In genomic region chr10:70115948-70116682, GRCh38 we compare ENCODE assay signal across 8 cellular contexts. TPM values are rescaled to one million over a fixed set of nuclear protein-coding genes. Genes with fewer than 3 reads are reported as not detected.
DNase-seq lines count a peak whose midpoint lies in the region; ATAC-seq, FAIRE-seq and TF ChIP-seq lines count a peak whose summit lies in the region.

No MANE protein-coding gene starts in this region.

- ATAC-seq in naive thymus-derived CD4-positive, alpha-beta T cell: peak; percentile 82
- no peak for ATAC-seq in HG02852 (IDR thresholded peaks at IDR 0.05; ENCODE audit: unreplicated experiment)

- no peak overlapping the region for H3K4me3 ChIP-seq in H1 (ENCODE audit: extremely low read depth in 1 of 4, insufficient read depth in 2 of 4, low read depth in 3 of 4, low read length in 4 of 4)
- H3K4me3 ChIP-seq in naive thymus-derived CD4-positive, alpha-beta T cell (ENCODE audit: low read length): no peak overlapping the region
- no peak overlapping the region for H3K4me3 ChIP-seq in testis

- no peak overlapping the region for H3K4ac ChIP-seq in H1 (replicated peaks; ENCODE audit: insufficient read length, low read depth, low read length)

- H3K27me3 Mint-ChIP-seq in activated CD4-positive, alpha-beta memory T cell treated with anti-CD3 and anti-CD28 coated beads, Interleukin-2, amount 10 ng/mL, durations not matched to agents 7 days and 5 days: no peaks in the 10 kb centered on the region
- no peaks in the 10 kb centered on the region for H3K27me3 Mint-ChIP-seq in naive thymus-derived CD4-positive, alpha-beta T cell

- peaks cover 5% of the 10 kb centered on the region for H3K36me3 Mint-ChIP-seq in activated CD4-positive, alpha-beta memory T cell treated with anti-CD3 and anti-CD28 coated beads, Interleukin-2, amount 10 ng/mL, durations not matched to agents 7 days and 5 days (ENCODE audit: low read depth)
- H3K36me3 Mint-ChIP-seq in naive thymus-derived CD4-positive, alpha-beta T cell: peaks cover 0 to 37% (median 5%) of the 10 kb centered on the region in 5 donors

- CTCF ChIA-PET in activated CD4-positive, alpha-beta memory T cell treated with anti-CD3 and anti-CD28 coated beads, Interleukin-2, amount 10 ng/mL, durations not matched to agents 7 days and 5 days (lab: Charles Lee): interaction anchor here (0.7 to 7.3 kb wide), 29 partner anchors 9 to 316 kb away, joined by 3 to 85 read pairs (median 5); partner anchors contain the start of gene TYSND1
- CTCF ChIA-PET in H1 (lab: Charles Lee; ENCODE audit: partially characterized antibody): interaction anchor here (0.6 to 11.0 kb wide), 63 partner anchors 9 to 592 kb away, joined by 3 to 155 read pairs (median 5); partner anchors contain the start of genes AIFM2, MACROH2A2 and TYSND1
- CTCF ChIA-PET in naive thymus-derived CD4-positive, alpha-beta T cell (lab: Charles Lee): interaction anchor here (0.7 to 6.2 kb wide), 12 partner anchors 11 to 248 kb away, joined by 3 to 49 read pairs (median 6); partner anchors contain the start of genes PPA1 and TYSND1

- no peak overlapping the region for H3K56ac ChIP-seq in H1 (replicated peaks; ENCODE audit: insufficient read length, low read depth, low read length)

- no peak overlapping the region for H3K9ac ChIP-seq in H1 (replicated peaks in 1 of 4; ENCODE audit: extremely low read depth in 1 of 4, low read depth in 3 of 4, low read length in 3 of 4)

- H4K20me1 ChIP-seq in H1 (replicated peaks in 1 of 2; ENCODE audit: control insufficient read depth in 1 of 2, insufficient read depth in 2 of 2, low read length in 2 of 2): no peaks in the 10 kb centered on the region

- no peaks in the 10 kb centered on the region for H3K23me2 ChIP-seq in H1 (ENCODE audit: low read depth, low read length)

- no peaks in the 10 kb centered on the region; a peak in 1 of 8 replicates for H3K36me3 ChIP-seq in H1 (ENCODE audit: control insufficient read depth in 2 of 4, insufficient read depth in 4 of 4, low read length in 3 of 4)
- H3K36me3 ChIP-seq in naive thymus-derived CD4-positive, alpha-beta T cell (ENCODE audit: control insufficient read depth in 2 of 3, insufficient read depth in 3 of 3, low read length in 3 of 3): peaks cover 0 to 36% (median 4%) of the 10 kb centered on the region in 3 experiments
- H3K36me3 ChIP-seq in testis (ENCODE audit: low read depth, missing control alignments): no peaks in the 10 kb centered on the region

- no peak for TF ChIP-seq EP300 in H1 (IDR thresholded peaks at IDR 0.05; ENCODE audit: borderline replicate concordance in 1 of 2, low read depth in 2 of 2, low read length in 2 of 2)

- no peaks in the 10 kb centered on the region for H3K79me2 ChIP-seq in H1 (ENCODE audit: control insufficient read depth in 1 of 2, insufficient read depth in 2 of 2, low read length in 2 of 2)

- no peak overlapping the region for H3K23ac ChIP-seq in H1 (ENCODE audit: insufficient read length)

- no peak overlapping the region for H3K18ac ChIP-seq in H1 (ENCODE audit: extremely low read depth, low read length)

- POLR2A ChIA-PET in activated CD4-positive, alpha-beta memory T cell treated with anti-CD3 and anti-CD28 coated beads, Interleukin-2, amount 10 ng/mL, durations not matched to agents 7 days and 5 days (lab: Charles Lee): interaction anchor here (1.8 kb wide), 1 partner anchor 30 kb away, joined by 8 read pairs; the partner anchor contains the start of gene TYSND1
- POLR2A ChIA-PET in H1 (lab: Charles Lee; ENCODE audit: partially characterized antibody): interaction anchor here (0.6 to 3.6 kb wide), 6 partner anchors 9 to 181 kb away, joined by 3 to 15 read pairs (median 4); partner anchors contain the start of gene TYSND1
- POLR2A ChIA-PET in naive thymus-derived CD4-positive, alpha-beta T cell (lab: Charles Lee): interaction anchor here (0.9 to 3.0 kb wide), 5 partner anchors 18 to 54 kb away, joined by 3 to 18 read pairs (median 4); partner anchors contain the start of genes SAR1A and TYSND1

- H3K14ac ChIP-seq in H1 (ENCODE audit: insufficient read length): no peak overlapping the region

- intact Hi-C loops in naive thymus-derived CD4-positive, alpha-beta T cell (cut with micrococcal nuclease): loop anchor here (1.0 kb wide), 3 partner anchors 30 to 83 kb away; partner anchors contain the start of gene TYSND1 (in 2 of the 2)
- intact Hi-C loops in testis (cut with DNase I; ENCODE audit: low total_unique reads): no loop called here

- peak overlapping the region; percentile 4 for H4K5ac ChIP-seq in H1 (ENCODE audit: insufficient read length, low read depth, low read length)

- H3K27me3 ChIP-seq in H1 (replicated peaks in 1 of 4; ENCODE audit: control insufficient read depth in 3 of 4, extremely low read depth in 1 of 4, insufficient read depth in 3 of 4, low read length in 3 of 4): no peaks in the 10 kb centered on the region
- no peaks in the 10 kb centered on the region for H3K27me3 ChIP-seq in naive thymus-derived CD4-positive, alpha-beta T cell (ENCODE audit: control insufficient read depth in 2 of 2, insufficient read depth in 2 of 2, low read length in 2 of 2)
- no peaks in the 10 kb centered on the region for H3K27me3 ChIP-seq in testis

- H4K8ac ChIP-seq in H1 (ENCODE audit: extremely low read depth, insufficient read depth, low read length): no peak overlapping the region

- H4K91ac ChIP-seq in H1 (replicated peaks; ENCODE audit: insufficient read length, low read length): no peak overlapping the region

- peak overlapping the region; percentile 37; the same call in 1 of the 2 replicates for H2BK20ac ChIP-seq in H1 (ENCODE audit: low read length)

- no peaks in the 10 kb centered on the region for H3K79me1 ChIP-seq in H1 (ENCODE audit: low read depth, low read length)

- WGBS in H1 (ENCODE audit: extremely low coverage in 1 of 2, insufficient coverage in 1 of 2, insufficient read length in 1 of 2, insufficient replicate concordance in 2 of 2, low coverage in 1 of 2, low lambda C conversion rate in 2 of 2, missing lambda C conversion rate in 1 of 2), 2 experiments: 61% methylated on average over 12 of the region's 12 CpGs; no CpG with 5 or more reads in 1 of the 2 experiments
- 58 to 63% methylated on average over 9 to 12 of the region's 12 CpGs for WGBS in testis, 2 donors

- TF ChIP-seq CTCF in GM13977 (IDR thresholded peaks at IDR 0.05; ENCODE audit: extremely low read depth, insufficient read depth, missing control alignments): peak; percentile 87
- TF ChIP-seq CTCF in H1 (IDR thresholded peaks at IDR 0.05; ENCODE audit: control extremely low read depth in 1 of 3, insufficient read depth in 1 of 3, low read depth in 1 of 3, low read length in 3 of 3): peak; percentile 69 to 90 (median 88)
- peak; percentile 62 to 93 (median 72) for TF ChIP-seq CTCF in testis (IDR thresholded peaks at IDR 0.05)

- H3K9me3 Mint-ChIP-seq in activated CD4-positive, alpha-beta memory T cell treated with anti-CD3 and anti-CD28 coated beads, Interleukin-2, amount 10 ng/mL, durations not matched to agents 7 days and 5 days: no peaks in the 10 kb centered on the region
- H3K9me3 Mint-ChIP-seq in naive thymus-derived CD4-positive, alpha-beta T cell: no peaks in the 10 kb centered on the region

- no peak overlapping the region for H3K4me2 ChIP-seq in H1 (ENCODE audit: insufficient read depth in 1 of 2, low read depth in 2 of 2, low read length in 2 of 2)

- H2AK5ac ChIP-seq in H1 (ENCODE audit: low read depth, low read length): no peak overlapping the region

- peak; percentile 65 for DNase-seq in 8988T
- peak; percentile 79 for DNase-seq in GM13977 (ENCODE audit: low spot score)
- DNase-seq in NCI-H2029 treated with DMSO at 0.1 percent for 48 hours (lab: John Stamatoyannopoulos, UW): peak; percentile 9
- peak; percentile 56 for DNase-seq in activated CD4-positive, alpha-beta memory T cell treated with anti-CD3 and anti-CD28 coated beads, Interleukin-2, amount 10 ng/mL, durations not matched to agents 7 days and 5 days
- peak in 1 of 2 experiments; percentile 84 for DNase-seq in H1 (ENCODE audit: low read depth in 1 of 2, low spot score in 2 of 2)
- peak; percentile 23 to 66 (median 54) for DNase-seq in naive thymus-derived CD4-positive, alpha-beta T cell
- DNase-seq in testis: peak; percentile 75

- H3K4me1 ChIP-seq in H1 (replicated peaks in 1 of 4; ENCODE audit: control insufficient read depth in 3 of 4, insufficient read depth in 4 of 4, low read length in 3 of 4): no peaks in the 10 kb centered on the region; a peak in 1 of 7 replicates
- peaks cover 0 to 6% of the 10 kb centered on the region in 2 donors for H3K4me1 ChIP-seq in naive thymus-derived CD4-positive, alpha-beta T cell (ENCODE audit: control insufficient read depth in 2 of 2, insufficient read depth in 2 of 2, low read length in 2 of 2)
- H3K4me1 ChIP-seq in testis: no peaks in the 10 kb centered on the region

- H2AFZ ChIP-seq in H1 (ENCODE audit: low read length): peak overlapping the region; percentile 92

- peaks cover 3% of the 10 kb centered on the region for H3K4me1 Mint-ChIP-seq in activated CD4-positive, alpha-beta memory T cell treated with anti-CD3 and anti-CD28 coated beads, Interleukin-2, amount 10 ng/mL, durations not matched to agents 7 days and 5 days
- H3K4me1 Mint-ChIP-seq in naive thymus-derived CD4-positive, alpha-beta T cell: peaks cover 4 to 10% (median 5%) of the 10 kb centered on the region in 7 donors

- H2BK12ac ChIP-seq in H1 (ENCODE audit: low read depth, low read length): no peak overlapping the region

- 0 out of 2 replicates have a peak overlapping the region, but pooled peaks have one; percentile 4 for H2BK5ac ChIP-seq in H1 (ENCODE audit: low read depth, low read length)

- no peak overlapping the region for H3K27ac ChIP-seq in H1 (ENCODE audit: low read depth, low read length)
- no peak overlapping the region for H3K27ac ChIP-seq in naive thymus-derived CD4-positive, alpha-beta T cell (ENCODE audit: low read depth, low read length)
- H3K27ac ChIP-seq in testis: no peak overlapping the region

- no peak overlapping the region for H3K27ac Mint-ChIP-seq in activated CD4-positive, alpha-beta memory T cell treated with anti-CD3 and anti-CD28 coated beads, Interleukin-2, amount 10 ng/mL, durations not matched to agents 7 days and 5 days
- H3K27ac Mint-ChIP-seq in naive thymus-derived CD4-positive, alpha-beta T cell: no peak overlapping the region

- peak; percentile 89 for FAIRE-seq in H1 (lab: Jason Lieb, UNC)

- TF ChIP-seq POLR2A in H1 (IDR thresholded peaks at IDR 0.05; ENCODE audit: control extremely low read depth in 1 of 2, low read depth in 2 of 2, low read length in 2 of 2) (no peak), testis (IDR thresholded peaks at IDR 0.05) (no peak)

- in situ Hi-C loops in GM13977 (cut with MboI; ENCODE audit: low pct_unique_long_range_greater_than_20kb, low sequenced_read_pairs, unreplicated experiment): no loop called here

- no peak overlapping the region for H2BK120ac ChIP-seq in H1 (replicated peaks; ENCODE audit: low read depth, low read length)

- no peak overlapping the region; the same call in 1 of the 2 replicates for H2BK15ac ChIP-seq in H1 (ENCODE audit: low read length)

- TF ChIP-seq RAD21 in H1 (IDR thresholded peaks at IDR 0.05 in 1 of 2, conservative IDR thresholded peaks at IDR 0.05 in 1 of 2; ENCODE audit: low read depth in 2 of 2, low read length in 2 of 2): peak; percentile 50 to 64

- no peaks in the 10 kb centered on the region for H3K9me3 ChIP-seq in H1 (ENCODE audit: insufficient read depth in 2 of 2, low read depth in 1 of 2, low read length in 1 of 2)
- no peaks in the 10 kb centered on the region for H3K9me3 ChIP-seq in naive thymus-derived CD4-positive, alpha-beta T cell (ENCODE audit: control insufficient read depth in 2 of 3, low read length in 3 of 3)
- no peaks in the 10 kb centered on the region for H3K9me3 ChIP-seq in testis

- no peak overlapping the region for H3K4me3 Mint-ChIP-seq in activated CD4-positive, alpha-beta memory T cell treated with anti-CD3 and anti-CD28 coated beads, Interleukin-2, amount 10 ng/mL, durations not matched to agents 7 days and 5 days
- no peak overlapping the region for H3K4me3 Mint-ChIP-seq in naive thymus-derived CD4-positive, alpha-beta T cell

RNA-seq across cellular contexts. Expression of gene AIFM2, which starts 16.5 kb away (rescaled TPM):
- 1 to 10 TPM; 3.7 to 3.8 TPM for total RNA-seq in activated CD4-positive, alpha-beta memory T cell treated with anti-CD3 and anti-CD28 coated beads, Interleukin-2, amount 10 ng/mL, durations not matched to agents 7 days and 5 days
- 3.0 and 4.0 TPM in 2 replicates for total RNA-seq in H1 (2021; fragmentation: NEBNext Ultra II Directional; extraction: Animal tissue kit (Norgen Biotek cat#: 25700))
- polyA plus RNA-seq in H1 (2011; rRNA removed) (3.5 and 4.0 TPM in 2 replicates), testis (ENCODE audit: insufficient read depth, low read depth, low replicate concordance) (9.7 TPM)
- polyA plus RNA-seq in H1 (2011; cell fraction: cytosol; rRNA removed): 3.3 TPM
- 4.1 TPM for polyA plus RNA-seq in H1 (2011; cell fraction: nucleus; rRNA removed)
- polyA plus RNA-seq in H1 (2012, experiment 1 of 2): 2.5 to 5.1 TPM (median 4.2 TPM) in 4 replicates
- 2.3 TPM for polyA plus RNA-seq in H1 (2012, experiment 2 of 2)
- polyA plus RNA-seq in H1 (2013, experiment 1 of 2): 1.8 TPM
- polyA plus RNA-seq in H1 (2013, experiment 2 of 2): 1.6 TPM
- 2.2 and 2.3 TPM in 2 replicates for polyA minus RNA-seq in H1 (2011; rRNA and poly(A)+ RNA removed)
- polyA minus RNA-seq in H1 (2011; cell fraction: cytosol; rRNA and poly(A)+ RNA removed): 2.7 TPM
- 1.4 TPM for polyA minus RNA-seq in H1 (2011; cell fraction: nucleus; rRNA and poly(A)+ RNA removed)
- 1 to 10 TPM; 3.0 to 5.5 (median 3.2) TPM for total RNA-seq in naive thymus-derived CD4-positive, alpha-beta T cell
- 1 to 10 TPM in 1 of 2 donors, under 1 TPM in 1; 0.91 to 2.9 TPM for polyA plus RNA-seq in naive thymus-derived CD4-positive, alpha-beta T cell
- total RNA-seq in testis: 1 to 10 TPM; 7.1 TPM

RNA-seq across cellular contexts. Expression of gene TYSND1, which starts 30.4 kb away (rescaled TPM):
- 1 to 10 TPM; 9.3 to 9.8 TPM for total RNA-seq in activated CD4-positive, alpha-beta memory T cell treated with anti-CD3 and anti-CD28 coated beads, Interleukin-2, amount 10 ng/mL, durations not matched to agents 7 days and 5 days
- 14.1 and 15.0 TPM in 2 replicates for total RNA-seq in H1 (2021; fragmentation: NEBNext Ultra II Directional; extraction: Animal tissue kit (Norgen Biotek cat#: 25700))
- 11.9 and 15.9 TPM in 2 replicates for polyA plus RNA-seq in H1 (2011; rRNA removed)
- 13.0 TPM for polyA plus RNA-seq in H1 (2011; cell fraction: cytosol; rRNA removed)
- 39.9 TPM for polyA plus RNA-seq in H1 (2011; cell fraction: nucleus; rRNA removed)
- 10.9 to 15.9 TPM (median 14.0 TPM) in 4 replicates for polyA plus RNA-seq in H1 (2012, experiment 1 of 2)
- polyA plus RNA-seq in H1 (2012, experiment 2 of 2): 14.2 TPM
- 9.2 TPM for polyA plus RNA-seq in H1 (2013, experiment 1 of 2)
- polyA plus RNA-seq in H1 (2013, experiment 2 of 2): 9.0 TPM
- polyA minus RNA-seq in H1 (2011; rRNA and poly(A)+ RNA removed): 9.3 and 10.3 TPM in 2 replicates
- polyA minus RNA-seq in H1 (2011; cell fraction: cytosol; rRNA and poly(A)+ RNA removed): 6.7 TPM
- 14.4 TPM for polyA minus RNA-seq in H1 (2011; cell fraction: nucleus; rRNA and poly(A)+ RNA removed)
- 10 to 100 TPM; 13.8 to 35.9 (median 19.5) TPM for total RNA-seq in naive thymus-derived CD4-positive, alpha-beta T cell
- 10 to 100 TPM; 21.0 to 25.0 TPM for polyA plus RNA-seq in naive thymus-derived CD4-positive, alpha-beta T cell
- 10 to 100 TPM; 33.8 to 45.4 TPM for total RNA-seq in testis
- polyA plus RNA-seq in testis (ENCODE audit: insufficient read depth, low read depth, low replicate concordance): 66.8 TPM

RNA-seq across cellular contexts. Expression of gene SAR1A, which starts 54.2 kb away (rescaled TPM):
- 10 to 100 TPM; 81.4 to 85.6 TPM for total RNA-seq in activated CD4-positive, alpha-beta memory T cell treated with anti-CD3 and anti-CD28 coated beads, Interleukin-2, amount 10 ng/mL, durations not matched to agents 7 days and 5 days
- 128 and 136 TPM in 2 replicates for total RNA-seq in H1 (2021; fragmentation: NEBNext Ultra II Directional; extraction: Animal tissue kit (Norgen Biotek cat#: 25700))
- polyA plus RNA-seq in H1 (2011; rRNA removed): 14.4 and 23.7 TPM in 2 replicates
- 29.6 TPM for polyA plus RNA-seq in H1 (2011; cell fraction: cytosol; rRNA removed)
- 9.7 TPM for polyA plus RNA-seq in H1 (2011; cell fraction: nucleus; rRNA removed)
- polyA plus RNA-seq in H1 (2012, experiment 1 of 2): 44.0 to 72.4 TPM (median 56.9 TPM) in 4 replicates
- polyA plus RNA-seq in H1 (2012, experiment 2 of 2): 7.9 TPM
- polyA plus RNA-seq in H1 (2013, experiment 1 of 2): 52.2 TPM
- polyA plus RNA-seq in H1 (2013, experiment 2 of 2): 59.1 TPM
- 91.5 and 112 TPM in 2 replicates for polyA minus RNA-seq in H1 (2011; rRNA and poly(A)+ RNA removed)
- 39.3 TPM for polyA minus RNA-seq in H1 (2011; cell fraction: cytosol; rRNA and poly(A)+ RNA removed)
- polyA minus RNA-seq in H1 (2011; cell fraction: nucleus; rRNA and poly(A)+ RNA removed): 23.3 TPM
- total RNA-seq in naive thymus-derived CD4-positive, alpha-beta T cell: 100 to 1,000 TPM in 3 of 5 experiments, 10 to 100 TPM in 2; 81.6 to 124 (median 119) TPM
- 10 to 100 TPM; 14.2 to 17.8 TPM for polyA plus RNA-seq in naive thymus-derived CD4-positive, alpha-beta T cell
- 10 to 100 TPM; 45.2 to 55.2 TPM for total RNA-seq in testis
- 49.7 TPM for polyA plus RNA-seq in testis (ENCODE audit: insufficient read depth, low read depth, low replicate concordance)
